In genomic region chr10:68469838-68470237, GRCh38 we compare ENCODE assay signal across 10 cellular contexts. TPM values are rescaled to one million over a fixed set of nuclear protein-coding genes. Genes with fewer than 3 reads are reported as not detected.
DNase-seq lines count a peak whose midpoint lies in the region; ATAC-seq and TF ChIP-seq lines count a peak whose summit lies in the region.
"Had no signal": no experiment of that assay in that cellular context is flagged by ENCODE, and none has a peak within 500 bp of the region (broad histone marks: within the 10 kb centered on the region; RNA-seq: fewer than 3 reads in every experiment).

No MANE protein-coding gene starts in this region.

- H3K4me1 Mint-ChIP-seq in Calu3 (ENCODE audit: low read depth, unreplicated experiment) (peaks cover 9% of the 10 kb centered on the region), HFFc6 (ENCODE audit: low read depth) (peaks cover 35% of the 10 kb centered on the region), nephron progenitor cell (peaks cover 30% of the 10 kb centered on the region)
- H3K4me1 Mint-ChIP-seq in activated T-helper 17 cell treated with anti-CD3 and anti-CD28 coated beads, Interleukin-2, amount 50 U/mL, for 72 hours, result peaks cover 5% of the 10 kb centered on the region

- ATAC-seq in activated T-helper 17 cell treated with anti-CD3 and anti-CD28 coated beads, Interleukin-2, amount 50 U/mL, for 72 hours (replicated peaks), result no peak

- TF ChIP-seq CTCF in Calu3 (IDR thresholded peaks at IDR 0.05; ENCODE audit: unreplicated experiment), result no peak
- no peak for TF ChIP-seq CTCF in HFFc6 (IDR thresholded peaks at IDR 0.05)
- TF ChIP-seq CTCF in nephron progenitor cell (IDR thresholded peaks at IDR 0.05), result no peak

- H3K9me3 Mint-ChIP-seq in Calu3 (ENCODE audit: low read depth, unreplicated experiment), result no peaks in the 10 kb centered on the region
- no peaks in the 10 kb centered on the region for H3K9me3 Mint-ChIP-seq in HFFc6
- H3K9me3 Mint-ChIP-seq in activated T-helper 17 cell treated with anti-CD3 and anti-CD28 coated beads, Interleukin-2, amount 50 U/mL, for 72 hours, result no peaks in the 10 kb centered on the region
- peaks cover under 1% of the 10 kb centered on the region for H3K9me3 Mint-ChIP-seq in nephron progenitor cell

- BruUV-seq in Calu3 (replicated peaks; lab: Mats Ljungman, UMichigan), result no TSS peak

- H3K27ac Mint-ChIP-seq in Calu3 (ENCODE audit: unreplicated experiment), result no peak overlapping the region
- H3K27ac Mint-ChIP-seq in HFFc6, result peak overlapping the region; percentile 58
- no peak overlapping the region for H3K27ac Mint-ChIP-seq in activated T-helper 17 cell treated with anti-CD3 and anti-CD28 coated beads, Interleukin-2, amount 50 U/mL, for 72 hours
- no peak overlapping the region for H3K27ac Mint-ChIP-seq in nephron progenitor cell

- H3K36me3 Mint-ChIP-seq in Calu3 (ENCODE audit: insufficient read depth, unreplicated experiment) (peaks cover 81% of the 10 kb centered on the region), HFFc6 (ENCODE audit: low read depth) (no peaks in the 10 kb centered on the region; the same call in 1 of the 2 replicates), nephron progenitor cell (ENCODE audit: low read depth) (peaks cover 50% of the 10 kb centered on the region)
- peaks cover 65% of the 10 kb centered on the region for H3K36me3 Mint-ChIP-seq in activated T-helper 17 cell treated with anti-CD3 and anti-CD28 coated beads, Interleukin-2, amount 50 U/mL, for 72 hours (ENCODE audit: low read depth)

- no peak for DNase-seq in Calu3
- DNase-seq in HFFc6, result no peak
- DNase-seq in nephron progenitor cell, result no peak
- no peak for DNase-seq in NCI-H69 (lab: John Stamatoyannopoulos, UW)
- DNase-seq in amniotic stem cell (lab: John Stamatoyannopoulos, UW), result no peak
- no peak for DNase-seq in MV-4-11 (lab: John Stamatoyannopoulos, UW)
- DNase-seq: foreskin melanocyte; NCI-H2227 treated with DMSO at 0.1 percent for 48 hours; stimulated activated CD4-positive, alpha-beta T cell treated with anti-CD3 and anti-CD28 coated beads, Interleukin-2, amount 100 ng/mL, for 24 hours had no signal

- CTCF ChIA-PET in Calu3 (lab: Charles Lee), result interaction anchor here (0.7 kb wide), 1 partner anchor 63 kb away, joined by 3 read pairs; no protein-coding TSS in a partner anchor

- intact Hi-C loops in Calu3 (cut with micrococcal nuclease; ENCODE audit: unreplicated experiment), result no loop called here

- H3K27me3 Mint-ChIP-seq in Calu3 (ENCODE audit: unreplicated experiment) (no peaks in the 10 kb centered on the region), HFFc6 (ENCODE audit: insufficient read depth) (no peaks in the 10 kb centered on the region), nephron progenitor cell (ENCODE audit: low read depth, poor library complexity) (no peaks in the 10 kb centered on the region)
- H3K27me3 Mint-ChIP-seq in activated T-helper 17 cell treated with anti-CD3 and anti-CD28 coated beads, Interleukin-2, amount 50 U/mL, for 72 hours, result no peaks in the 10 kb centered on the region

- peak overlapping the region; percentile 94 for H3K4me3 Mint-ChIP-seq in Calu3 (ENCODE audit: low read depth, unreplicated experiment)
- H3K4me3 Mint-ChIP-seq in HFFc6, result peak overlapping the region; percentile 99
- peak overlapping the region; percentile 87 for H3K4me3 Mint-ChIP-seq in activated T-helper 17 cell treated with anti-CD3 and anti-CD28 coated beads, Interleukin-2, amount 50 U/mL, for 72 hours
- H3K4me3 Mint-ChIP-seq in nephron progenitor cell, result peak overlapping the region; percentile 99

RNA-seq across cellular contexts. Expression of gene DNA2, which starts 1.9 kb away (rescaled TPM):
- 37.7 and 40.0 TPM in 2 replicates for total RNA-seq in Calu3 (2022)
- 1 to 10 TPM; 6.2 to 8.8 (median 7.2) TPM for total RNA-seq in HFFc6 (2021; fragmentation: NEBNext Ultra II Directional; extraction: Animal tissue kit (Norgen Biotek cat#: 25700))
- total RNA-seq in activated T-helper 17 cell treated with anti-CD3 and anti-CD28 coated beads, Interleukin-2, amount 50 U/mL, for 72 hours, result 10 to 100 TPM; 35.0 to 39.8 TPM

RNA-seq across cellular contexts. Expression of gene SLC25A16, which starts 57.5 kb away (rescaled TPM):
- total RNA-seq in Calu3 (2022), result 42.1 and 44.1 TPM in 2 replicates
- total RNA-seq in HFFc6 (2021; fragmentation: NEBNext Ultra II Directional; extraction: Animal tissue kit (Norgen Biotek cat#: 25700)), result 10 to 100 TPM; 19.4 to 30.8 (median 28.4) TPM
- 10 to 100 TPM; 16.6 to 17.0 TPM for total RNA-seq in activated T-helper 17 cell treated with anti-CD3 and anti-CD28 coated beads, Interleukin-2, amount 50 U/mL, for 72 hours
